32 cellular contexts compared by ENCODE assay signal in the genomic region with DNA sequence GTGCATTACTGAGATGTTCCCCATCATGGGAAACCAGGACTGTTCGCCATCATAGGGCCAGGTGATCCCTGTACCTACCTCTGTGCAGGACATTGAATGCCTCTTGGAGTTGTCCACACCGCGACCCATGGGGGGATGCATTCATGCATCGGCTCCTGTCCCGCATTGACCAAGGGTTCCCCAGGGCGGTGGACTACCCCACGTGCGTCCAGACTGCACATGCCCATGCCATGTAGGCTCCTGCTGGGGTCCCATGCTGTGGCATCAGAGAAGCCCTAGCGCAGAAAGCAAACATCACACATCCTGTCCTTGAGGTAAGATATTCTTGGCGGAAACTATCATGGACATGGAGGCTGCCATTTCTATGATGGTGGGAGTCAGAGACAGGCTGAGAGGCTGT.
DNase-seq lines count a peak whose midpoint lies in the region; ATAC-seq and TF ChIP-seq lines count a peak whose summit lies in the region.
"Had no signal": no experiment of that assay in that cellular context is flagged by ENCODE, and none has a peak within 500 bp of the region (broad histone marks: within the 10 kb centered on the region; RNA-seq: fewer than 3 reads in every experiment).

No MANE protein-coding gene starts in this region.

- intact Hi-C loops in activated CD8-positive, alpha-beta T cell treated with anti-CD3 and anti-CD28 coated beads for 36 hours (cut with micrococcal nuclease), result no loop called here

- no peaks in the 10 kb centered on the region for H3K4me1 Mint-ChIP-seq in activated CD8-positive, alpha-beta T cell treated with anti-CD3 and anti-CD28 coated beads, Interleukin-2, amount 10 ng/mL, durations not matched to agents 7 days and 5 days (ENCODE audit: low read depth)
- H3K4me1 Mint-ChIP-seq in activated CD8-positive, alpha-beta T cell treated with anti-CD3 and anti-CD28 coated beads for 36 hours (ENCODE audit: low read depth), result peaks cover 9% of the 10 kb centered on the region
- no peaks in the 10 kb centered on the region for H3K4me1 Mint-ChIP-seq in stimulated activated memory B cell treated with anti-CD40 and anti-IgM and Interleukin-4, amounts not matched to agents 10 μg/mL and 1 μg/mL and 100 μg/mL, for 72 hours
- H3K4me1 Mint-ChIP-seq: IgD-negative memory B cell had no signal

- no peaks in the 10 kb centered on the region for H3K9me3 ChIP-seq in Peyer's patch
- H3K9me3 ChIP-seq: colonic mucosa, heart left ventricle, thyroid gland had no signal

- no peak overlapping the region for H3K4me3 Mint-ChIP-seq in activated CD8-positive, alpha-beta T cell treated with anti-CD3 and anti-CD28 coated beads, Interleukin-2, amount 10 ng/mL, durations not matched to agents 7 days and 5 days
- no peak overlapping the region for H3K4me3 Mint-ChIP-seq in activated CD8-positive, alpha-beta T cell treated with anti-CD3 and anti-CD28 coated beads for 36 hours
- H3K4me3 Mint-ChIP-seq in stimulated activated memory B cell treated with anti-CD40 and anti-IgM and Interleukin-4, amounts not matched to agents 10 μg/mL and 1 μg/mL and 100 μg/mL, for 72 hours, result no peak overlapping the region
- H3K4me3 Mint-ChIP-seq: CD4-positive, alpha-beta T cell; effector memory CD8-positive, alpha-beta T cell; IgD-negative memory B cell had no signal

- no peaks in the 10 kb centered on the region for H3K36me3 ChIP-seq in Peyer's patch
- H3K36me3 ChIP-seq: colonic mucosa, heart left ventricle, thyroid gland, WERI-Rb-1 had no signal

- TF ChIP-seq CTCF in activated CD8-positive, alpha-beta T cell treated with anti-CD3 and anti-CD28 coated beads for 36 hours (IDR thresholded peaks at IDR 0.05), result no peak
- no peak for TF ChIP-seq CTCF in Peyer's patch (IDR thresholded peaks at IDR 0.05)

- H3K27me3 Mint-ChIP-seq in activated CD8-positive, alpha-beta T cell treated with anti-CD3 and anti-CD28 coated beads, Interleukin-2, amount 10 ng/mL, durations not matched to agents 7 days and 5 days (ENCODE audit: low read depth), result peaks cover 8% of the 10 kb centered on the region
- H3K27me3 Mint-ChIP-seq in activated CD8-positive, alpha-beta T cell treated with anti-CD3 and anti-CD28 coated beads for 36 hours, result peaks cover 8% of the 10 kb centered on the region
- H3K27me3 Mint-ChIP-seq in stimulated activated memory B cell treated with anti-CD40 and anti-IgM and Interleukin-4, amounts not matched to agents 10 μg/mL and 1 μg/mL and 100 μg/mL, for 72 hours, result peaks cover 26% of the 10 kb centered on the region

- POLR2A ChIA-PET in activated CD8-positive, alpha-beta T cell treated with anti-CD3 and anti-CD28 coated beads, Interleukin-2, amount 10 ng/mL, durations not matched to agents 7 days and 5 days (lab: Charles Lee), result no interaction called here
- POLR2A ChIA-PET in activated CD8-positive, alpha-beta T cell treated with anti-CD3 and anti-CD28 coated beads for 36 hours (lab: Charles Lee), result no interaction called here

- TF ChIP-seq POLR2A in Peyer's patch (IDR thresholded peaks at IDR 0.05), result no peak

- CTCF ChIA-PET in activated CD8-positive, alpha-beta T cell treated with anti-CD3 and anti-CD28 coated beads, Interleukin-2, amount 10 ng/mL, durations not matched to agents 7 days and 5 days (lab: Charles Lee), result no interaction called here
- CTCF ChIA-PET in activated CD8-positive, alpha-beta T cell treated with anti-CD3 and anti-CD28 coated beads for 36 hours (lab: Charles Lee), result no interaction called here

- no peak overlapping the region for H3K27ac Mint-ChIP-seq in activated CD8-positive, alpha-beta T cell treated with anti-CD3 and anti-CD28 coated beads, Interleukin-2, amount 10 ng/mL, durations not matched to agents 7 days and 5 days
- no peak overlapping the region for H3K27ac Mint-ChIP-seq in activated CD8-positive, alpha-beta T cell treated with anti-CD3 and anti-CD28 coated beads for 36 hours
- no peak overlapping the region for H3K27ac Mint-ChIP-seq in stimulated activated memory B cell treated with anti-CD40 and anti-IgM and Interleukin-4, amounts not matched to agents 10 μg/mL and 1 μg/mL and 100 μg/mL, for 72 hours
- H3K27ac Mint-ChIP-seq: CD4-positive, alpha-beta T cell; effector memory CD8-positive, alpha-beta T cell; IgD-negative memory B cell; progenitor cell of endocrine pancreas had no signal

- no peaks in the 10 kb centered on the region for H3K4me1 ChIP-seq in Peyer's patch
- H3K4me1 ChIP-seq: colonic mucosa, thyroid gland had no signal

- no peaks in the 10 kb centered on the region for H3K27me3 ChIP-seq in Peyer's patch
- H3K27me3 ChIP-seq: colonic mucosa, thyroid gland had no signal

- no peak for ATAC-seq in activated CD8-positive, alpha-beta T cell treated with anti-CD3 and anti-CD28 coated beads, Interleukin-2, amount 10 ng/mL, durations not matched to agents 7 days and 5 days
- no peak for ATAC-seq in activated CD8-positive, alpha-beta T cell treated with anti-CD3 and anti-CD28 coated beads for 36 hours
- ATAC-seq in stimulated activated memory B cell treated with anti-CD40 and anti-IgM and Interleukin-4, amounts not matched to agents 10 μg/mL and 1 μg/mL and 100 μg/mL, for 72 hours, result peak; percentile 17
- ATAC-seq in HG03520 (IDR thresholded peaks at IDR 0.05; ENCODE audit: unreplicated experiment), result no peak
- ATAC-seq: effector memory CD8-positive, alpha-beta T cell; PC-3; Right ventricle myocardium inferior; stimulated activated naive CD8-positive, alpha-beta T cell treated with anti-CD3 and anti-CD28 coated beads, Interleukin-15, Interleukin-2, amounts not matched to agents 100 U/mL and 50 U/mL, for 24 hours had no signal

- H3K36me3 Mint-ChIP-seq in activated CD8-positive, alpha-beta T cell treated with anti-CD3 and anti-CD28 coated beads, Interleukin-2, amount 10 ng/mL, durations not matched to agents 7 days and 5 days (ENCODE audit: low read depth), result no peaks in the 10 kb centered on the region
- no peaks in the 10 kb centered on the region for H3K36me3 Mint-ChIP-seq in activated CD8-positive, alpha-beta T cell treated with anti-CD3 and anti-CD28 coated beads for 36 hours (ENCODE audit: low read depth)
- no peaks in the 10 kb centered on the region for H3K36me3 Mint-ChIP-seq in stimulated activated memory B cell treated with anti-CD40 and anti-IgM and Interleukin-4, amounts not matched to agents 10 μg/mL and 1 μg/mL and 100 μg/mL, for 72 hours
- H3K36me3 Mint-ChIP-seq: IgD-negative memory B cell had no signal

- H3K27ac ChIP-seq in Peyer's patch, result no peak overlapping the region
- H3K27ac ChIP-seq: colonic mucosa, heart left ventricle, thyroid gland had no signal

- no peaks in the 10 kb centered on the region for H3K9me3 Mint-ChIP-seq in activated CD8-positive, alpha-beta T cell treated with anti-CD3 and anti-CD28 coated beads, Interleukin-2, amount 10 ng/mL, durations not matched to agents 7 days and 5 days (ENCODE audit: insufficient read depth)
- H3K9me3 Mint-ChIP-seq in activated CD8-positive, alpha-beta T cell treated with anti-CD3 and anti-CD28 coated beads for 36 hours, result peaks cover 7% of the 10 kb centered on the region
- H3K9me3 Mint-ChIP-seq in stimulated activated memory B cell treated with anti-CD40 and anti-IgM and Interleukin-4, amounts not matched to agents 10 μg/mL and 1 μg/mL and 100 μg/mL, for 72 hours, result peaks cover 10% of the 10 kb centered on the region
- H3K9me3 Mint-ChIP-seq: CD4-positive, alpha-beta T cell; effector memory CD8-positive, alpha-beta T cell had no signal

- H3K4me3 ChIP-seq in Peyer's patch, result no peak overlapping the region
- H3K4me3 ChIP-seq: colonic mucosa, heart left ventricle, thyroid gland had no signal

- peak; percentile 16 for DNase-seq in activated CD8-positive, alpha-beta T cell treated with anti-CD3 and anti-CD28 coated beads, Interleukin-2, amount 10 ng/mL, durations not matched to agents 7 days and 5 days
- DNase-seq in activated CD8-positive, alpha-beta T cell treated with anti-CD3 and anti-CD28 coated beads for 36 hours, result no peak
- DNase-seq in Peyer's patch (peak in 2 of 3 donors; percentile 35 to 37), islet precursor cell (peak; percentile 33), NCI-H1092 treated with DMSO at 0.1 percent for 48 hours (lab: John Stamatoyannopoulos, UW) (no peak), DMS114 treated with DMSO at 0.1 percent for 48 hours (lab: John Stamatoyannopoulos, UW; ENCODE audit: unreplicated experiment) (no peak)
- DNase-seq: activated CD4-positive, alpha-beta T cell treated with anti-CD3 and anti-CD28 coated beads, Interleukin-2, amount 50 U/mL, for 1 hour; AML-193; amniotic stem cell; CD4-positive, alpha-beta T cell; effector memory CD8-positive, alpha-beta T cell; EL; erythroblast; GOT3; heart left ventricle; kidney glomerular epithelial cell; mammary epithelial cell; NCI-H1048; NCI-H1694 treated with DMSO at 0.1 percent for 48 hours; NCI-H2171 treated with DMSO at 0.1 percent for 48 hours; NCI-H524; PC-3; stimulated activated naive CD8-positive, alpha-beta T cell treated with anti-CD3 and anti-CD28 coated beads, Interleukin-15, Interleukin-2, amounts not matched to agents 100 U/mL and 50 U/mL, for 24 hours; T1000; thyroid gland had no signal

Comparison
In these comparisons a context has a peak if more than half of its experiments do, and no peak if none do; other contexts are left out.
1. DNase-seq: peak in activated CD8-positive, alpha-beta T cell treated with anti-CD3 and anti-CD28 coated beads, Interleukin-2, amount 10 ng/mL, durations not matched to agents 7 days and 5 days (single experiment), Peyer's patch (2 of 3) and islet precursor cell (single experiment); none in activated CD8-positive, alpha-beta T cell treated with anti-CD3 and anti-CD28 coated beads for 36 hours (single experiment), NCI-H1092 treated with DMSO at 0.1 percent for 48 hours (single experiment) and DMS114 treated with DMSO at 0.1 percent for 48 hours (single experiment).